In the genomic region with DNA sequence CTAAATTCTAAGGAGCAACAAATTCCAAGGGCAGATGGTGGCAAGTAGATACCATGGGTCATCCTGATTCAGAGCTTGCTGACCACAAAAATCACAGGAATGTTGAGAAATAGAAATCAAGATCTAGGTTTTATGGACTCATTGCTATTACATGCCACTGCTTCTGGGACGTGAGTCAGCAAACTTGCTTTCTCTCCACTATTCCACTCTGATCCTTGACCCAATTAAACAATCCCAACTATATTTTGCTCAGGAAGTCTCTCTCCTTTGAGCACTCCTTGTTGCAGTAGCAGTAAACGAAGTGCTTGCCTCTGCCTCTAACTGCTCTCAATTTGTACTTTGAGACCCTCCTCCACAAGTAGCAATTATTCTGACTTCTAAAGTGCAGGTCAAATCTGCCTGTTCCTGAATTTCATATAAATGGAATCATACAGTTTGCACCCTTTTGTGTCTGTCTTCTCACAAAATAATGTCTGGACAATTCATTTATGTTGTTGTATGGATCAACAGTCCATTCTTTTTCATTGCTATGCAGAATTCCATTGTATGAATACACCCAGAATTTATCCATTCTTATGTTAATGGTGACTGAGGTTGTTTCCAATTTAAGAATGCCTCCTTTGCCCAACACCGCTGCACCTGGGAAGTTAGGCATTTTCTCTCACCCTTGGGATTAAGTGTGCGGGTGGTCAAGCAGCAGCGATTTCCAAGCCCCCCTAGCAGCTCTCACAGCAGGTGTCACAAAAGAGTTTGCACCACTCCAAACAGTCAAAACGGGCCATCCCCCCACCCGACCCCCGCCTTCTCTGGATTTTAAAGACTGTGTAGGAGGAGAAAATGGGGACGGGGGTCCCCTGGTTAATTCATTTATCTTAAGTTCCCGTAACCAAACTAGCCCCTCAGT, we compare ENCODE assay signal across 8 cellular contexts. TPM values are rescaled to one million over a fixed set of nuclear protein-coding genes. Genes with fewer than 3 reads are reported as not detected.
A peak's percentile ranks its signal among the peaks of the same experiment; 100 is the strongest.
DNase-seq lines count a peak whose midpoint lies in the region; ATAC-seq and TF ChIP-seq lines count a peak whose summit lies in the region.

No MANE protein-coding gene starts in this region.

- no peak for ATAC-seq in activated T-cell treated with anti-CD3 and anti-CD28 coated beads, Interleukin-2, amount 50 U/mL, for 72 hours (replicated peaks in 1 of 2)

- no peak for TF ChIP-seq EP300 in transverse colon (IDR thresholded peaks at IDR 0.05; ENCODE audit: low read depth)

- peak overlapping the region; percentile 84 for H3K4me3 Mint-ChIP-seq in activated T-cell treated with anti-CD3 and anti-CD28 coated beads, Interleukin-2, amount 50 U/mL, for 72 hours

- peaks cover 0 to 11% (median 0%) of the 10 kb centered on the region in 4 donors for H3K36me3 ChIP-seq in transverse colon

- no peaks in the 10 kb centered on the region for H3K27me3 ChIP-seq in transverse colon

- peaks cover 21% of the 10 kb centered on the region for H3K4me1 Mint-ChIP-seq in activated T-cell treated with anti-CD3 and anti-CD28 coated beads, Interleukin-2, amount 50 U/mL, for 72 hours (ENCODE audit: low read depth)

- no peak for DNase-seq in activated T-cell treated with anti-CD3 and anti-CD28 coated beads, Interleukin-2, amount 50 U/mL, for 72 hours
- DNase-seq in activated T-cell treated with anti-CD3 and anti-CD28 coated beads, Interleukin-2, amount 50 U/mL, for 1 hour: no peak
- DNase-seq in amniotic epithelial cell (ENCODE audit: low read depth) (peak; percentile 97), islet precursor cell (peak; percentile 73), transverse colon (no peak), NCI-H510A (lab: John Stamatoyannopoulos, UW) (no peak)
- DNase-seq in stimulated activated CD4-positive, alpha-beta T cell treated with anti-CD3 and anti-CD28 coated beads, Interleukin-4, amount 100 ng/mL, for 4 hours: no peak
- no peak for DNase-seq in activated naive CD4-positive, alpha-beta T cell treated with Interleukin-2 at 50 U/mL for 16 hours

- in situ Hi-C loops in transverse colon (cut with MboI; ENCODE audit: low pct_ligation_motif_present in 1 of 4, low pct_unique_long_range_greater_than_20kb in 1 of 4, low sequenced_read_pairs in 3 of 4): loop anchor here in 1 of 4 donors (25.0 kb wide), 1 partner anchor 407 kb away; no protein-coding TSS in a partner anchor

- H3K9me3 ChIP-seq in transverse colon: no peaks in the 10 kb centered on the region

- peaks cover 3 to 5% of the 10 kb centered on the region in 2 donors for H3K36me3 Mint-ChIP-seq in activated T-cell treated with anti-CD3 and anti-CD28 coated beads, Interleukin-2, amount 50 U/mL, for 72 hours (ENCODE audit: insufficient read depth in 2 of 2)

- peak overlapping the region; percentile 85 for H3K27ac Mint-ChIP-seq in activated T-cell treated with anti-CD3 and anti-CD28 coated beads, Interleukin-2, amount 50 U/mL, for 72 hours

- intact Hi-C loops in transverse colon (cut with DNase I; ENCODE audit: low total_unique reads): loop anchor here (5.0 kb wide), 1 partner anchor 238 kb away; no protein-coding TSS in a partner anchor

- TF ChIP-seq POLR2A in transverse colon (IDR thresholded peaks at IDR 0.05): no peak

- 79 to 80% methylated on average over 5 to 10 of the region's 10 CpGs for WGBS in transverse colon (ENCODE audit: low coverage in 1 of 2), 2 donors

- no peak for TF ChIP-seq CTCF in transverse colon (IDR thresholded peaks at IDR 0.05)

- peaks cover 1 to 3% of the 10 kb centered on the region in 2 donors for H3K9me3 Mint-ChIP-seq in activated T-cell treated with anti-CD3 and anti-CD28 coated beads, Interleukin-2, amount 50 U/mL, for 72 hours

- no peak overlapping the region for H3K27ac ChIP-seq in transverse colon

- peaks cover 27% of the 10 kb centered on the region for H3K27me3 Mint-ChIP-seq in activated T-cell treated with anti-CD3 and anti-CD28 coated beads, Interleukin-2, amount 50 U/mL, for 72 hours (ENCODE audit: low read depth)

- peak overlapping the region in 3 of 4 donors; percentile 16 to 40 (median 30) for H3K4me3 ChIP-seq in transverse colon

- peaks cover 0 to 8% (median 0%) of the 10 kb centered on the region in 4 donors for H3K4me1 ChIP-seq in transverse colon

RNA-seq across cellular contexts. Expression of gene ACSM6, which starts 35.9 kb away (rescaled TPM):
- not detected for total RNA-seq in activated T-cell treated with anti-CD3 and anti-CD28 coated beads, Interleukin-2, amount 50 U/mL, for 72 hours
- not detected for total RNA-seq in transverse colon

Comparison
In these comparisons a context has a peak if more than half of its experiments do, and no peak if none do; other contexts are left out.
1. DNase-seq: peak in amniotic epithelial cell (single experiment) and islet precursor cell (single experiment); none in activated T-cell treated with anti-CD3 and anti-CD28 coated beads, Interleukin-2, amount 50 U/mL, for 72 hours (0 of 2), activated T-cell treated with anti-CD3 and anti-CD28 coated beads, Interleukin-2, amount 50 U/mL, for 1 hour (single experiment), transverse colon (single experiment), stimulated activated CD4-positive, alpha-beta T cell treated with anti-CD3 and anti-CD28 coated beads, Interleukin-4, amount 100 ng/mL, for 4 hours (0 of 2), activated naive CD4-positive, alpha-beta T cell treated with Interleukin-2 at 50 U/mL for 16 hours (single experiment) and NCI-H510A (single experiment).